15 cellular contexts compared by ENCODE assay signal in genomic region chr17:68698761-68699160, GRCh38.
A peak's percentile ranks its signal among the peaks of the same experiment; 100 is the strongest.
DNase-seq lines count a peak whose midpoint lies in the region; TF ChIP-seq lines count a peak whose summit lies in the region.
"Had no signal": no experiment of that assay in that cellular context is flagged by ENCODE, and none has a peak within 500 bp of the region (broad histone marks: within the 10 kb centered on the region; RNA-seq: fewer than 3 reads in every experiment).

No MANE protein-coding gene starts in this region.

- H3K4me3 ChIP-seq in fibroblast of pulmonary artery (replicated peaks; ENCODE audit: low read depth, low read length) (no peak overlapping the region), coronary artery (no peak overlapping the region)
- H3K4me3 ChIP-seq: upper lobe of left lung had no signal

- peaks cover 0 to 3% (median 0%) of the 10 kb centered on the region in 3 donors for H3K27me3 Mint-ChIP-seq in CD14-positive monocyte (ENCODE audit: low read depth in 3 of 3)

- H3K27ac ChIP-seq in coronary artery, result peak overlapping the region in 1 of 2 donors; percentile 63

- no peaks in the 10 kb centered on the region for H3K36me3 Mint-ChIP-seq in CD14-positive monocyte

- no peak for TF ChIP-seq CTCF in CD14-positive monocyte (IDR thresholded peaks at IDR 0.05)
- TF ChIP-seq CTCF in fibroblast of pulmonary artery (IDR thresholded peaks at IDR 0.05; ENCODE audit: low read length, missing control alignments), result no peak
- TF ChIP-seq CTCF in coronary artery (IDR thresholded peaks at IDR 0.05), result no peak

- peaks cover 0 to 2% (median 0%) of the 10 kb centered on the region in 7 donors for H3K9me3 Mint-ChIP-seq in CD14-positive monocyte
- H3K9me3 Mint-ChIP-seq: activated T-helper 1 cell treated with anti-CD3 and anti-CD28 coated beads, Interleukin-12 subunit alpha, Interleukin-12 subunit beta, Interleukin-2, Interleukin-4 antibody, amounts not matched to agents 30 ng/mL and 10 ng/mL and 1 ng/mL, durations not matched to agents 14 hours and 24 hours and 36 hours; T-helper 2 cell treated with Interferon-gamma antibody and Interleukin-4, amounts not matched to agents 5 μg/mL and 100 μg/mL, for 36 hours had no signal

- peaks cover 15% of the 10 kb centered on the region for H3K4me1 Mint-ChIP-seq in CD14-positive monocyte

- peak overlapping the region; percentile 38 to 93 (median 83) for H3K27ac Mint-ChIP-seq in CD14-positive monocyte
- H3K27ac Mint-ChIP-seq: activated T-helper 1 cell treated with anti-CD3 and anti-CD28 coated beads, Interleukin-12 subunit alpha, Interleukin-12 subunit beta, Interleukin-2, Interleukin-4 antibody, amounts not matched to agents 30 ng/mL and 10 ng/mL and 1 ng/mL, durations not matched to agents 14 hours and 24 hours and 36 hours; T-helper 2 cell treated with Interferon-gamma antibody and Interleukin-4, amounts not matched to agents 5 μg/mL and 100 μg/mL, for 36 hours had no signal

- intact Hi-C loops in CD14-positive monocyte (cut with micrococcal nuclease), result no loop called here

- H3K4me3 Mint-ChIP-seq in CD14-positive monocyte, result no peak overlapping the region
- H3K4me3 Mint-ChIP-seq: activated T-helper 1 cell treated with anti-CD3 and anti-CD28 coated beads, Interleukin-12 subunit alpha, Interleukin-12 subunit beta, Interleukin-2, Interleukin-4 antibody, amounts not matched to agents 30 ng/mL and 10 ng/mL and 1 ng/mL, durations not matched to agents 14 hours and 24 hours and 36 hours; neural crest cell; T-helper 2 cell treated with Interferon-gamma antibody and Interleukin-4, amounts not matched to agents 5 μg/mL and 100 μg/mL, for 36 hours had no signal

- DNase-seq in CD14-positive monocyte (ENCODE audit: low spot score) (no peak), NOMO-1 treated with dmso at 0.1 percent for 144 hours (lab: John Stamatoyannopoulos, UW; ENCODE audit: unreplicated experiment) (peak; percentile 68), fibroblast of pulmonary artery (ENCODE audit: low read depth) (peak; percentile 46), myocyte (ENCODE audit: low read depth) (peak; percentile 88), kidney tubule cell (ENCODE audit: low spot score) (no peak), coronary artery (ENCODE audit: low spot score) (no peak)
- DNase-seq in activated CD4-positive, alpha-beta T cell treated with anti-CD3 and anti-CD28 coated beads for 4 hours, result no peak
- no peak for DNase-seq in activated CD4-positive, alpha-beta T cell treated with anti-CD3 and anti-CD28 coated beads, Interleukin-2, amount 50 U/mL, for 4 hours
- DNase-seq: MM.1S, NCI-H2227 treated with DMSO at 0.1 percent for 48 hours, PC-3 had no signal

Comparison
In these comparisons a context has a peak if more than half of its experiments do, and no peak if none do; other contexts are left out.
1. DNase-seq: peak in NOMO-1 treated with dmso at 0.1 percent for 144 hours (single experiment), fibroblast of pulmonary artery (single experiment) and myocyte (single experiment); none in CD14-positive monocyte (single experiment), kidney tubule cell (single experiment), coronary artery (single experiment), activated CD4-positive, alpha-beta T cell treated with anti-CD3 and anti-CD28 coated beads for 4 hours (0 of 2) and activated CD4-positive, alpha-beta T cell treated with anti-CD3 and anti-CD28 coated beads, Interleukin-2, amount 50 U/mL, for 4 hours (0 of 2).